Comparison of ENCODE assay signal across 10 cellular contexts in the genomic region with DNA sequence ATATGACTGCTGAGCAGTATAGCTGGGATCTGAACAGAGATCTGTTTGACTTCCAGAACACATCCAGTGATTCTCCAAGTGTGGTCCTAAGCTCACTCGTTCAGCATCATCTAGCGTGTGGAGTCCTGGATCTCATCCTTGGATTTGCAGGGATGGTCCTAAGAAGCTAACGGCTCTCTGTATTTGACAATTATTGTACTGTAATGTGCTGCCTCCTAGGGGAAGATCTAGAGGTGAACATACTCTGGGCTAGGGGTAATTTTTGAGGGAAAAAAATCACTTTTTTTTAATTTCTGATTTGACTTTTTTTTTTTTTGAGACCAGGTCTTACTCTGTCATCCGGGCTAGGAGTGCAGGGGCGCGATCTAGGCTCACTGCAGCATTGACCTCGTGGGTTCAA. TPM values are rescaled to one million over a fixed set of nuclear protein-coding genes. Genes with fewer than 3 reads are reported as not detected.
DNase-seq lines count a peak whose midpoint lies in the region; ATAC-seq and TF ChIP-seq lines count a peak whose summit lies in the region.
"Had no signal": no experiment of that assay in that cellular context is flagged by ENCODE, and none has a peak within 500 bp of the region (broad histone marks: within the 10 kb centered on the region; RNA-seq: fewer than 3 reads in every experiment).

No MANE protein-coding gene starts in this region.

- H3K4me2 ChIP-seq in H9 (ENCODE audit: insufficient read depth, insufficient read length, low read length) (no peak overlapping the region), osteoblast (ENCODE audit: insufficient read depth, low read length) (peak overlapping the region; percentile 16)

- H4K5ac ChIP-seq in H9 (ENCODE audit: insufficient read length, low read depth, low read length): no peak overlapping the region

- no peak overlapping the region for H2BK12ac ChIP-seq in H9 (ENCODE audit: insufficient read length, low read depth, low read length)

- no peak for DNase-seq in CD8-positive, alpha-beta T cell
- DNase-seq in H9 (no peak), SHP77 treated with DMSO at 0.1 percent for 48 hours (lab: John Stamatoyannopoulos, UW) (peak; percentile 69), epithelial cell of esophagus (ENCODE audit: low read depth) (peak; percentile 60), osteoblast (ENCODE audit: insufficient read length, low spot score, missing footprints) (peak; percentile 93), islet precursor cell (no peak), NCI-H187 treated with DMSO at 0.1 percent for 48 hours (lab: John Stamatoyannopoulos, UW) (no peak)
- DNase-seq in stimulated activated CD8-positive, alpha-beta memory T cell treated with anti-CD3 and anti-CD28 coated beads, Interleukin-4, amount 100 ng/mL, for 48 hours: no peak

- H4K20me1 ChIP-seq in H9 (ENCODE audit: control insufficient read depth, insufficient read depth, insufficient read length): no peaks in the 10 kb centered on the region
- H4K20me1 ChIP-seq in osteoblast (ENCODE audit: insufficient read depth, low read length): no peaks in the 10 kb centered on the region

- H2BK20ac ChIP-seq in H9 (ENCODE audit: low read depth, low read length, poor library complexity, severe bottlenecking): no peak overlapping the region

- no peak overlapping the region for H4K8ac ChIP-seq in H9 (replicated peaks; ENCODE audit: insufficient read length, low read depth, low read length)

- H3K36me3 ChIP-seq in CD8-positive, alpha-beta T cell (ENCODE audit: insufficient read depth, low read length): no peaks in the 10 kb centered on the region
- no peaks in the 10 kb centered on the region for H3K36me3 ChIP-seq in osteoblast (ENCODE audit: insufficient read depth, low read length)

- no peak overlapping the region for H3K4ac ChIP-seq in H9 (ENCODE audit: low read depth, low read length)

- no peak for ATAC-seq in CD8-positive, alpha-beta T cell

- H2BK15ac ChIP-seq in H9 (ENCODE audit: low read depth, low read length): no peak overlapping the region

- intact Hi-C loops in CD8-positive, alpha-beta T cell (cut with DNase I, micrococcal nuclease): loop anchor here in 1 of 2 experiments (5.0 kb wide), 4 partner anchors 395 to 1580 kb away; a partner anchor contains a TSS

- H3K9me3 Mint-ChIP-seq in CD8-positive, alpha-beta T cell: no peaks in the 10 kb centered on the region
- H3K9me3 Mint-ChIP-seq in H9: no peaks in the 10 kb centered on the region

- POLR2A ChIA-PET in CD8-positive, alpha-beta T cell (lab: Charles Lee): interaction anchor here (0.6 kb wide), 1 partner anchor 16 kb away, joined by 8 read pairs; no protein-coding TSS in a partner anchor

- no peak overlapping the region for H3K14ac ChIP-seq in H9 (ENCODE audit: insufficient read depth, low read length)

- no peak overlapping the region for H3T11ph ChIP-seq in H9 (ENCODE audit: low read length)

- peaks cover 13% of the 10 kb centered on the region for H3K36me3 Mint-ChIP-seq in CD8-positive, alpha-beta T cell
- H3K36me3 Mint-ChIP-seq in H9 (ENCODE audit: insufficient read depth in 1 of 3, low read depth in 3 of 3): peaks cover 0 to 2% (median 0%) of the 10 kb centered on the region in 3 experiments; a peak in 1 of 7 replicates

- no peak overlapping the region for H3K4me3 ChIP-seq in CD8-positive, alpha-beta T cell (ENCODE audit: low read depth, low read length)
- no peak overlapping the region for H3K4me3 ChIP-seq in epithelial cell of esophagus (ENCODE audit: low read length)
- no peak overlapping the region for H3K4me3 ChIP-seq in osteoblast (ENCODE audit: insufficient read depth, low read length)

- no peak overlapping the region for H2BK5ac ChIP-seq in H9 (ENCODE audit: insufficient read length, low read length)

- no peaks in the 10 kb centered on the region for H3K9me3 ChIP-seq in CD8-positive, alpha-beta T cell (ENCODE audit: low read length)
- H3K9me3 ChIP-seq in H9 (ENCODE audit: control insufficient read depth, low read depth, low read length) (no peaks in the 10 kb centered on the region), osteoblast (ENCODE audit: low read depth, low read length) (no peaks in the 10 kb centered on the region)

- H3K79me2 ChIP-seq in H9 (ENCODE audit: insufficient read depth, low read length) (no peaks in the 10 kb centered on the region), osteoblast (ENCODE audit: insufficient read depth, low read length) (peaks cover 18% of the 10 kb centered on the region)

- H3K23ac ChIP-seq in H9 (ENCODE audit: insufficient read length, low read depth, low read length): no peak overlapping the region

- H3K27ac ChIP-seq in CD8-positive, alpha-beta T cell (ENCODE audit: low read depth, low read length): no peak overlapping the region
- H3K27ac ChIP-seq in H9 (ENCODE audit: insufficient read length, low read depth, low read length) (no peak overlapping the region), osteoblast (ENCODE audit: low read depth, low read length) (no peak overlapping the region)
- H3K27ac ChIP-seq: SK-N-MC had no signal

- H3K9ac ChIP-seq in H9 (ENCODE audit: extremely low read depth, insufficient read length, low read length): no peak overlapping the region

- no peak overlapping the region for H2AFZ ChIP-seq in H9 (ENCODE audit: low read length)
- no peak overlapping the region for H2AFZ ChIP-seq in osteoblast (ENCODE audit: low read length)

- peaks cover 26% of the 10 kb centered on the region for H3K4me1 ChIP-seq in CD8-positive, alpha-beta T cell (ENCODE audit: insufficient read depth, low read length)
- H3K4me1 ChIP-seq in H9 (ENCODE audit: insufficient read depth, low read length) (peaks cover 2% of the 10 kb centered on the region; the same call in 1 of the 2 replicates), osteoblast (ENCODE audit: insufficient read depth, low read length) (peaks cover 14% of the 10 kb centered on the region)

- peaks cover 5% of the 10 kb centered on the region for H3K23me2 ChIP-seq in H9 (ENCODE audit: insufficient read length, low read depth, low read length, poor library complexity, severe bottlenecking)

- TF ChIP-seq CTCF in CD8-positive, alpha-beta T cell (IDR thresholded peaks at IDR 0.05): peak; percentile 32
- TF ChIP-seq CTCF in H9 (conservative IDR thresholded peaks at IDR 0.05): peak; percentile 61
- peak; percentile 64 for TF ChIP-seq CTCF in epithelial cell of esophagus (IDR thresholded peaks at IDR 0.05; ENCODE audit: insufficient read depth, low read depth, low read length, missing control alignments)
- TF ChIP-seq CTCF in osteoblast (IDR thresholded peaks at IDR 0.05; ENCODE audit: extremely low read depth, low read depth, low read length): peak; percentile 80

- CTCF ChIA-PET in CD8-positive, alpha-beta T cell (lab: Charles Lee): interaction anchor here (0.7 to 3.8 kb wide), 11 partner anchors 10 to 694 kb away, joined by 3 to 26 read pairs (median 3); no protein-coding TSS in a partner anchor

- H2AK5ac ChIP-seq in H9 (ENCODE audit: insufficient read length, low read length): no peak overlapping the region

- no CpG with 5 or more reads among the region's 7 CpGs for WGBS in H9 (ENCODE audit: extremely low coverage, insufficient read length, low lambda C conversion rate)

- peak overlapping the region; percentile 87 for H3K27ac Mint-ChIP-seq in CD8-positive, alpha-beta T cell
- H3K27ac Mint-ChIP-seq in H9: no peak overlapping the region

- no peak overlapping the region for H4K91ac ChIP-seq in H9 (ENCODE audit: insufficient read length, low read depth, low read length)

- no peak overlapping the region for H3K18ac ChIP-seq in H9 (ENCODE audit: insufficient read length, low read depth, low read length)

- H3K4me1 Mint-ChIP-seq in CD8-positive, alpha-beta T cell (ENCODE audit: low read depth): peaks cover 42% of the 10 kb centered on the region
- H3K4me1 Mint-ChIP-seq in H9: peaks cover 13 to 16% of the 10 kb centered on the region in 2 experiments

- peak overlapping the region; percentile 97 for H3K4me3 Mint-ChIP-seq in CD8-positive, alpha-beta T cell
- H3K4me3 Mint-ChIP-seq in H9: peak overlapping the region; percentile 85 to 95; a peak in 4 of 5 replicates

- H3K79me1 ChIP-seq in H9 (ENCODE audit: insufficient read depth, low read depth, low read length, poor library complexity, severe bottlenecking): no peaks in the 10 kb centered on the region

- no peak overlapping the region for H2BK120ac ChIP-seq in H9 (ENCODE audit: low read depth, low read length, poor library complexity, severe bottlenecking)

- no peaks in the 10 kb centered on the region for H3K27me3 ChIP-seq in CD8-positive, alpha-beta T cell (ENCODE audit: insufficient read depth, low read length)
- H3K27me3 ChIP-seq in H9 (ENCODE audit: insufficient read depth, low read length): no peaks in the 10 kb centered on the region; the same call in 1 of the 2 replicates
- H3K27me3 ChIP-seq in osteoblast (ENCODE audit: insufficient read depth, low read length): no peaks in the 10 kb centered on the region

- H3K56ac ChIP-seq in H9 (ENCODE audit: insufficient read length, low read depth, low read length): no peak overlapping the region

- H3K27me3 Mint-ChIP-seq in CD8-positive, alpha-beta T cell (ENCODE audit: low read depth): no peaks in the 10 kb centered on the region
- peaks cover 9% of the 10 kb centered on the region for H3K27me3 Mint-ChIP-seq in H9 (ENCODE audit: low read depth)

RNA-seq across cellular contexts. Expression of a gene that starts 1.5 kb away (rescaled TPM):
- total RNA-seq in CD8-positive, alpha-beta T cell: 1 to 10 TPM; 2.0 to 2.2 TPM
- total RNA-seq in H9 (2021): 5.9 and 6.1 TPM in 2 replicates
- total RNA-seq in osteoblast: 22.1 and 22.7 TPM in 2 replicates

RNA-seq across cellular contexts. Expression of a gene that starts 17.4 kb away (rescaled TPM):
- total RNA-seq in CD8-positive, alpha-beta T cell: not detected
- total RNA-seq in H9 (2021) (not detected in 2 replicates), osteoblast (under 0.01 TPM in 2 replicates)
- total RNA-seq: pulmonary artery endothelial cell had no signal

RNA-seq across cellular contexts. Expression of a gene that starts 38.4 kb away (rescaled TPM):
- 1 to 10 TPM in 1 of 2 experiments, under 1 TPM in 1; 0.97 to 1.5 TPM for total RNA-seq in CD8-positive, alpha-beta T cell
- total RNA-seq in H9 (2021) (1.2 and 1.8 TPM in 2 replicates), osteoblast (9.1 and 9.8 TPM in 2 replicates)

RNA-seq across cellular contexts. Expression of a gene that starts 38.5 kb away (rescaled TPM):
- total RNA-seq in CD8-positive, alpha-beta T cell: 10 to 100 TPM; 27.4 to 29.7 TPM
- 23.8 and 26.9 TPM in 2 replicates for total RNA-seq in H9 (2021)
- total RNA-seq in osteoblast: 49.8 and 54.3 TPM in 2 replicates

Comparison
In these comparisons a context has a peak if more than half of its experiments do, and no peak if none do; other contexts are left out.
1. DNase-seq: peak in SHP77 treated with DMSO at 0.1 percent for 48 hours (single experiment), epithelial cell of esophagus (single experiment) and osteoblast (single experiment); none in CD8-positive, alpha-beta T cell (0 of 7), H9 (single experiment), stimulated activated CD8-positive, alpha-beta memory T cell treated with anti-CD3 and anti-CD28 coated beads, Interleukin-4, amount 100 ng/mL, for 48 hours (single experiment), islet precursor cell (single experiment) and NCI-H187 treated with DMSO at 0.1 percent for 48 hours (single experiment).
2. Peak in every context shown above with its lines, with median percentiles within 50 percentile points of each other: CTCF ChIP-seq.